1 cellular context compared by ENCODE assay signal in the genomic region with DNA sequence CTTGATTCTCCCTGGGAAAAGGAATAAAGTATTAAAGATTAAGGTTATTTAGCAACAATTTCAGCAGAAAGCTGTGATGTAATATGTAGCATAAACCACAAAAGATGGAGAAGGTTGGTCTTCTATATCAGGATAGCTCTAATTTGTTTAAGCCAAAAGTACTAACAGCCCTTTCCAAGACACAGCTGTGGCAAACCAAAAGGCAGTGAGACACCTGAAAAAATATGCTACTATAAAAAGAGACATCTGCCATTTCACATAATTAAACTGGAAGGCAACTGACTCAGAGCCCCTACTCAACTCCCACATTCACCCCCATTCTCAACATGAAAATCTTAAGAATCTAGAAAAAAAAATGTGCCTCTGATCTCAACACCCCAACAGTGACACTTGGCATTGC.
TF ChIP-seq lines count a peak whose summit lies in the region.

No MANE protein-coding gene starts in this region.

TF ChIP-seq in IMR-90, 13 proteins besides CTCF, POLR2A, EP300 and RAD21:
- no peak for TF ChIP-seq RFX5 (IDR thresholded peaks at IDR 0.05; ENCODE audit: low read depth, low read length)
- TF ChIP-seq RCOR1 (IDR thresholded peaks at IDR 0.05; ENCODE audit: insufficient replicate concordance, low read length): no peak
- TF ChIP-seq, protein P1, sequence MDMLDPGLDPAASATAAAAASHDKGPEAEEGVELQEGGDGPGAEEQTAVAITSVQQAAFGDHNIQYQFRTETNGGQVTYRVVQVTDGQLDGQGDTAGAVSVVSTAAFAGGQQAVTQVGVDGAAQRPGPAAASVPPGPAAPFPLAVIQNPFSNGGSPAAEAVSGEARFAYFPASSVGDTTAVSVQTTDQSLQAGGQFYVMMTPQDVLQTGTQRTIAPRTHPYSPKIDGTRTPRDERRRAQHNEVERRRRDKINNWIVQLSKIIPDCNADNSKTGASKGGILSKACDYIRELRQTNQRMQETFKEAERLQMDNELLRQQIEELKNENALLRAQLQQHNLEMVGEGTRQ (IDR thresholded peaks at IDR 0.05; ENCODE audit: low read depth, low read length): no peak
- TF ChIP-seq, protein P2, sequence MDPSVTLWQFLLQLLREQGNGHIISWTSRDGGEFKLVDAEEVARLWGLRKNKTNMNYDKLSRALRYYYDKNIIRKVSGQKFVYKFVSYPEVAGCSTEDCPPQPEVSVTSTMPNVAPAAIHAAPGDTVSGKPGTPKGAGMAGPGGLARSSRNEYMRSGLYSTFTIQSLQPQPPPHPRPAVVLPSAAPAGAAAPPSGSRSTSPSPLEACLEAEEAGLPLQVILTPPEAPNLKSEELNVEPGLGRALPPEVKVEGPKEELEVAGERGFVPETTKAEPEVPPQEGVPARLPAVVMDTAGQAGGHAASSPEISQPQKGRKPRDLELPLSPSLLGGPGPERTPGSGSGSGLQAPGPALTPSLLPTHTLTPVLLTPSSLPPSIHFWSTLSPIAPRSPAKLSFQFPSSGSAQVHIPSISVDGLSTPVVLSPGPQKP (IDR thresholded peaks at IDR 0.05; ENCODE audit: borderline replicate concordance, low read depth, low read length): no peak
- TF ChIP-seq MXI1 (IDR thresholded peaks at IDR 0.05; ENCODE audit: borderline replicate concordance, low read depth, low read length): no peak
- no peak for TF ChIP-seq MAFK (IDR thresholded peaks at IDR 0.05; ENCODE audit: low read depth, low read length)
